ENCODE assay signal across 18 cellular contexts in the genomic region with DNA sequence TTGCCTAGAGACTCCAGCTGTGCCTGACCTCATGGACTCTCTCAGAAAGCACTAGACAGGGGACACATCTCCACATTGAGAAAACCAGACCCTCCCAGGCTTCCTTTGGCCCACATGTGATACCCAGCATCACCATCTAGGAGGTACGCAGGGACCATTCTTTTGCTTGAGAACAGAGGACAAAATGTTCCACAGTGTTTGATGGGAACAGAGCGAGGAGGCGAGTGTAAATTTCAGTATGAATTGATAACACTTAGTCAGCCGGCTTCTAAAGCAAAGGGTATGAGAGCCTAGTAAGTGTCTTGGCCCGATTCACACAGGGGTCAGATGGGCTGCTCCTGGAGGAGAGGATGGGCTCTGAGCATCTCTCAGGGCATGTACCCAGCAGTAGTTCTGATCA.
"Had no signal": no experiment of that assay in that cellular context is flagged by ENCODE, and none has a peak within 500 bp of the region (broad histone marks: within the 10 kb centered on the region; RNA-seq: fewer than 3 reads in every experiment).

No MANE protein-coding gene starts in this region.

- H3K9me3 ChIP-seq: adrenal gland, left ventricle myocardium inferior, psoas muscle, tibial artery had no signal

- H3K4me3 Mint-ChIP-seq: neural progenitor cell had no signal

- H3K36me3 Mint-ChIP-seq: neural progenitor cell had no signal

- ATAC-seq: psoas muscle, right cardiac atrium, Right ventricle myocardium inferior had no signal

- H3K4me2 ChIP-seq: neural progenitor cell had no signal

- H2AFZ ChIP-seq: neural progenitor cell had no signal

- DNase-seq: activated CD4-positive, alpha-beta T cell treated with anti-CD3 and anti-CD28 coated beads for 4 hours; activated gamma-delta T cell; adrenal gland; cerebellar nuclear complex; cortex of kidney; effector CD4-positive, alpha-beta T cell; kidney glomerular epithelial cell; left ventricle myocardium inferior; mammary epithelial cell; psoas muscle; right cardiac atrium; stimulated activated naive CD4-positive, alpha-beta T cell; substantia nigra; T-helper 2 cell; tibial artery had no signal

- H3K4me1 ChIP-seq: adrenal gland, left ventricle myocardium inferior, psoas muscle, tibial artery had no signal

- H3K27me3 ChIP-seq: neural progenitor cell, tibial artery had no signal

- H3K27ac Mint-ChIP-seq: neural progenitor cell had no signal

- H3K27ac ChIP-seq: adrenal gland, left ventricle myocardium inferior, neural progenitor cell, psoas muscle, tibial artery, VCaP had no signal

- H3K9ac ChIP-seq: neural progenitor cell had no signal

- H3K9me3 Mint-ChIP-seq: neural progenitor cell had no signal

- H3K4me3 ChIP-seq: adrenal gland, left ventricle myocardium inferior, neural progenitor cell, psoas muscle, tibial artery had no signal

- H3K36me3 ChIP-seq: adrenal gland, left ventricle myocardium inferior, neural progenitor cell, tibial artery had no signal
